In genomic region chr1:99659755-99660210, GRCh38 we compare ENCODE assay signal across 12 cellular contexts. TPM values are rescaled to one million over a fixed set of nuclear protein-coding genes. Genes with fewer than 3 reads are reported as not detected.
DNase-seq lines count a peak whose midpoint lies in the region; ATAC-seq and TF ChIP-seq lines count a peak whose summit lies in the region.
"Had no signal": no experiment of that assay in that cellular context is flagged by ENCODE, and none has a peak within 500 bp of the region (broad histone marks: within the 10 kb centered on the region; RNA-seq: fewer than 3 reads in every experiment).

No MANE protein-coding gene starts in this region.

- H3K4me3 Mint-ChIP-seq in neural progenitor cell, result no peak overlapping the region
- H3K4me3 Mint-ChIP-seq: CD4-positive, CD25-positive, alpha-beta regulatory T cell had no signal

- DNase-seq in AG09319 (ENCODE audit: extremely low read depth, low read depth) (peak; percentile 28), NCI-H2107 treated with DMSO at 0.1 percent for 48 hours (lab: John Stamatoyannopoulos, UW; ENCODE audit: unreplicated experiment) (peak; percentile 85), neural progenitor cell (ENCODE audit: low spot score) (no peak), SKM-1 treated with dmso at 0.1 percent for 144 hours (lab: John Stamatoyannopoulos, UW; ENCODE audit: unreplicated experiment) (no peak), globus pallidus (ENCODE audit: low spot score) (no peak)
- DNase-seq in activated CD4-positive, alpha-beta T cell treated with anti-CD3 and anti-CD28 coated beads, Interleukin-2, amount 50 U/mL, for 4 hours, result no peak
- DNase-seq: CD4-positive, CD25-positive, alpha-beta regulatory T cell; NCI-H1694 treated with DMSO at 0.1 percent for 48 hours; stimulated activated CD4-positive, alpha-beta T cell treated with anti-CD3 and anti-CD28 coated beads, Interleukin-4, amount 100 ng/mL, for 24 hours; T-helper 2 cell had no signal

- H3F3A ChIP-seq in neural progenitor cell (ENCODE audit: low read depth), result no peaks in the 10 kb centered on the region

- H3K4me2 ChIP-seq in neural progenitor cell, result no peak overlapping the region

- peak overlapping the region; percentile 58 for H3K27ac Mint-ChIP-seq in neural progenitor cell
- H3K27ac Mint-ChIP-seq: CD4-positive, CD25-positive, alpha-beta regulatory T cell had no signal

- H3K27ac ChIP-seq in esophagus (ENCODE audit: low read depth in 2 of 2, low read length in 1 of 2) (peak overlapping the region; percentile 35 to 71), neural progenitor cell (no peak overlapping the region)

- no peaks in the 10 kb centered on the region for H3K9me3 Mint-ChIP-seq in neural progenitor cell

- no peak for ATAC-seq in HG02798 (IDR thresholded peaks at IDR 0.05; ENCODE audit: poor library complexity, unreplicated experiment)

- TF ChIP-seq CTCF in AG09319 (IDR thresholded peaks at IDR 0.05; ENCODE audit: low read depth, low read length) (no peak), neural progenitor cell (IDR thresholded peaks at IDR 0.05) (no peak)

- H3K9ac ChIP-seq in neural progenitor cell, result no peak overlapping the region

- peaks cover 0 to 3% of the 10 kb centered on the region in 2 donors for H3K36me3 ChIP-seq in esophagus (ENCODE audit: control insufficient read depth in 2 of 2, insufficient read depth in 2 of 2, low read length in 1 of 2)
- no peaks in the 10 kb centered on the region for H3K36me3 ChIP-seq in neural progenitor cell

- no peaks in the 10 kb centered on the region for H3K27me3 ChIP-seq in esophagus (ENCODE audit: control insufficient read depth in 1 of 2, insufficient read depth in 2 of 2, low read length in 2 of 2)
- H3K27me3 ChIP-seq in neural progenitor cell, result no peaks in the 10 kb centered on the region

- no peaks in the 10 kb centered on the region for H3K36me3 Mint-ChIP-seq in neural progenitor cell
- H3K36me3 Mint-ChIP-seq: CD4-positive, CD25-positive, alpha-beta regulatory T cell had no signal

- H3K4me3 ChIP-seq in esophagus (ENCODE audit: low read depth in 1 of 2, low read length in 2 of 2) (no peak overlapping the region), neural progenitor cell (no peak overlapping the region)

- no peaks in the 10 kb centered on the region for H3K9me3 ChIP-seq in esophagus (ENCODE audit: control insufficient read depth in 2 of 2, insufficient read depth in 1 of 2, low read depth in 1 of 2, low read length in 1 of 2)
- no peaks in the 10 kb centered on the region for H3K9me3 ChIP-seq in neural progenitor cell (ENCODE audit: low read depth)

- WGBS in esophagus, 2 donors, result 34 to 35% methylated on average over 2 of the region's 2 CpGs

- peaks cover 0 to 4% of the 10 kb centered on the region in 2 donors for H3K4me1 ChIP-seq in esophagus (ENCODE audit: control insufficient read depth in 2 of 2, insufficient read depth in 2 of 2, low read length in 1 of 2)
- peaks cover 14% of the 10 kb centered on the region for H3K4me1 ChIP-seq in neural progenitor cell

- no peaks in the 10 kb centered on the region for H3K27me3 Mint-ChIP-seq in neural progenitor cell (ENCODE audit: insufficient read depth, low read depth)

- H2AFZ ChIP-seq in neural progenitor cell (replicated peaks), result no peak overlapping the region

- peaks cover 17% of the 10 kb centered on the region for H3K4me1 Mint-ChIP-seq in neural progenitor cell
- H3K4me1 Mint-ChIP-seq: CD4-positive, CD25-positive, alpha-beta regulatory T cell had no signal

- no peaks in the 10 kb centered on the region for H3K79me2 ChIP-seq in neural progenitor cell (ENCODE audit: low read depth)

- no peaks in the 10 kb centered on the region for H4K20me1 ChIP-seq in neural progenitor cell (ENCODE audit: low read depth)

RNA-seq across cellular contexts. Expression of gene PALMD, which starts 13.9 kb away (rescaled TPM):
- polyA plus RNA-seq in esophagus, result 10 to 100 TPM; 18.3 to 35.9 TPM
- total RNA-seq in neural progenitor cell (ENCODE audit: low replicate concordance), result not detected in 2 replicates
- total RNA-seq: CD4-positive, CD25-positive, alpha-beta regulatory T cell had no signal
- polyA plus RNA-seq: CD4-positive, CD25-positive, alpha-beta regulatory T cell had no signal

Comparison
In these comparisons a context has a peak if more than half of its experiments do, and no peak if none do; other contexts are left out.
1. DNase-seq: peak in AG09319 (single experiment) and NCI-H2107 treated with DMSO at 0.1 percent for 48 hours (single experiment); none in neural progenitor cell (single experiment), SKM-1 treated with dmso at 0.1 percent for 144 hours (single experiment), globus pallidus (single experiment) and activated CD4-positive, alpha-beta T cell treated with anti-CD3 and anti-CD28 coated beads, Interleukin-2, amount 50 U/mL, for 4 hours (0 of 2).